9 cellular contexts compared by ENCODE assay signal in the genomic region with DNA sequence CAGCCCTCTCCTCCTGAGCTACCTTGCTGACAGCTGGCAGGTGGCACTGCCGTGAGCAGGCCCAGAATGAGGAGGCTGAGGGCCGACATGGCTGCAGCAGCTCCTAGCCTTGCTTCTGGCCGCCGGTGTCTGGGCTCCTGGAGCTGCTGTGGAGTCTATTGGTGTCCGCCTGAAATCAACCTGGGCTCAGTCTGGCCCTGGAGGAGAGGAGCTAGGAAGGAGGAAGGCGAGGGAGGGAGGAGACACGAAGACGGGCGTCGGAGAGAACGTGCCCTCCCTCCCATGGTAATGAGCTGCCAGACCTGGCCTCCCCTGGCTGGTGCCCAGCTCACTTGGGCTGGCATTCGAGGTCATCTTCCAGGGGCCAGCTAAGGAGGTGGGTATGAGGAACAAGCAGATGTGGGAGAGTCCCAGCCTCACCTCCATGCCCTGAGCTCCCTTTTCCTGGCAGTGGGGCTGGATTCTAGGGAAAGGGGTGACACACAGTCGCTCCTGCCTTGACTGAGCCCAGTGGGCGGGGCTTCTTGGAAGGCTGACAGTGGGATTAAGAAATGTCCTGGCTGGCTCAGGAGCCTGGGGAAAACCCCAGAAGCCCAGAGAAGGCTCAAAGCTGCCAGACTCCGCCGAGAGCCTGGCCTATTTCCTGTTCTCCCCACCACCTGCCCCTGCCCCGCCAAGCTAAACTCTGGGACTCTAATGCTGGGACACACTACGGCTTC. TPM values are rescaled to one million over a fixed set of nuclear protein-coding genes. Genes with fewer than 3 reads are reported as not detected.
DNase-seq lines count a peak whose midpoint lies in the region; ATAC-seq and TF ChIP-seq lines count a peak whose summit lies in the region.
"Had no signal": no experiment of that assay in that cellular context is flagged by ENCODE, and none has a peak within 500 bp of the region (broad histone marks: within the 10 kb centered on the region; RNA-seq: fewer than 3 reads in every experiment).

PDZK1IP1 (minus strand) TSS at position 193 of the 719 bp plus-strand sequence; CDS start at position 89, 104 bp downstream.

- H3K4me3 ChIP-seq in A673 (ENCODE audit: low read depth, low read length, poor library complexity, severe bottlenecking) (no peak within 1 kb of the TSS), LNCaP clone FGC (ENCODE audit: low read depth, low read length) (0 out of 2 replicates have a peak within 1 kb of the TSS, but pooled peaks have one; percentile 4), mucosa of descending colon (no peak within 1 kb of the TSS)

- H3K27me3 ChIP-seq in A673 (replicated peaks; ENCODE audit: insufficient read depth, low read depth, low read length, poor library complexity), result no peaks in the 10 kb centered on the region

- H3K9me3 ChIP-seq in A673 (ENCODE audit: low read depth, low read length, poor library complexity, severe bottlenecking), result no peaks in the 10 kb centered on the region
- no peaks in the 10 kb centered on the region for H3K9me3 ChIP-seq in mucosa of descending colon

- H3K4me1 ChIP-seq in A673 (ENCODE audit: insufficient read depth, low read length, poor library complexity, severe bottlenecking), result no peaks in the 10 kb centered on the region
- H3K4me1 ChIP-seq in mucosa of descending colon (ENCODE audit: low read depth), result peaks cover 23% of the 10 kb centered on the region

- CTCF ChIA-PET in A673 (lab: Charles Lee), result interaction anchor here (0.6 to 1.6 kb wide), 4 partner anchors 11 to 520 kb away, joined by 3 to 8 read pairs (median 4); no protein-coding TSS in a partner anchor

- BruUV-seq in A673 (replicated peaks; lab: Mats Ljungman, UMichigan), result no TSS peak

- no peak within 1 kb of the TSS for H3K27ac ChIP-seq in A673 (ENCODE audit: low read depth, low read length, poor library complexity, severe bottlenecking)

- no peaks in the 10 kb centered on the region for H3K36me3 ChIP-seq in A673 (ENCODE audit: insufficient read depth, low read length, poor library complexity, severe bottlenecking)
- no peaks in the 10 kb centered on the region for H3K36me3 ChIP-seq in mucosa of descending colon (ENCODE audit: low read depth)

- intact Hi-C loops in A673 (cut with micrococcal nuclease; ENCODE audit: unreplicated experiment) (loop anchor here (5.0 kb wide), 2 partner anchors 232 to 522 kb away; no protein-coding TSS in a partner anchor), mucosa of descending colon (cut with DNase I, micrococcal nuclease) (loop anchor here in 1 of 2 donors (10.0 kb wide), 1 partner anchor 525 kb away; no protein-coding TSS in a partner anchor)

- TF ChIP-seq CTCF in A673 (conservative IDR thresholded peaks at IDR 0.05; ENCODE audit: low read depth, low read length), result no peak
- TF ChIP-seq CTCF in LNCaP clone FGC (IDR thresholded peaks at IDR 0.05; ENCODE audit: control insufficient read depth, extremely low read depth, insufficient read depth), result no peak
- no peak for TF ChIP-seq CTCF in mucosa of descending colon (IDR thresholded peaks at IDR 0.05)

- ATAC-seq in esophagus mucosa, result peak; percentile 90
- ATAC-seq in mucosa of descending colon, result peak; percentile 77
- ATAC-seq in HG03108 (IDR thresholded peaks at IDR 0.05; ENCODE audit: unreplicated experiment), result no peak
- ATAC-seq in GM21825 (IDR thresholded peaks at IDR 0.05; ENCODE audit: unreplicated experiment), result no peak

- POLR2A ChIA-PET in A673 (lab: Charles Lee; ENCODE audit: low non-redundant PET), result interaction anchor here (0.6 kb wide), 1 partner anchor 271 kb away, joined by 3 read pairs; no protein-coding TSS in a partner anchor

- peak; percentile 53 for DNase-seq in A673 (ENCODE audit: low spot score)
- peak; percentile 33 for DNase-seq in LNCaP clone FGC (ENCODE audit: low read depth)
- DNase-seq in mucosa of descending colon, result peak; percentile 86 to 89 (median 87)
- no peak for DNase-seq in DMS153 (lab: John Stamatoyannopoulos, UW)
- DNase-seq in activated gamma-delta T cell (lab: John Stamatoyannopoulos, UW), result no peak
- DNase-seq: SHP77 treated with DMSO at 0.1 percent for 48 hours had no signal

RNA-seq across cellular contexts. Expression of gene PDZK1IP1, which starts in this region (rescaled TPM):
- total RNA-seq in A673 (2021) (not detected in 2 replicates), esophagus mucosa (273 TPM), mucosa of descending colon (100 to 1,000 TPM in 1 of 3 donors, 10 to 100 TPM in 2; 40.9 to 173 (median 64.4) TPM)

Comparison
In these comparisons a context has a peak if more than half of its experiments do, and no peak if none do; other contexts are left out.
1. RNA of gene PDZK1IP1 (total RNA-seq): 273 TPM in esophagus mucosa (single experiment) and 40.9 to 173 TPM in mucosa of descending colon; not detected in A673; every median in the first group is over 10 times any median in the second.
2. Peak in DNase-seq in A673; RNA of the gene not detected or under 1 TPM.
3. DNase-seq: peak in LNCaP clone FGC (single experiment) and mucosa of descending colon (3 of 3); none in DMS153 (single experiment) and activated gamma-delta T cell (single experiment).
4. ATAC-seq: peak in esophagus mucosa (single experiment) and mucosa of descending colon (single experiment); none in HG03108 (single experiment) and GM21825 (single experiment).